32 cellular contexts compared by ENCODE assay signal in genomic region chr11:57556041-57556440, GRCh38. TPM values are rescaled to one million over a fixed set of nuclear protein-coding genes. Genes with fewer than 3 reads are reported as not detected.
"Had no signal": no experiment of that assay in that cellular context is flagged by ENCODE, and none has a peak within 500 bp of the region (broad histone marks: within the 10 kb centered on the region; RNA-seq: fewer than 3 reads in every experiment).

No MANE protein-coding gene starts in this region.

- H3K4me3 ChIP-seq: breast epithelium, esophagus squamous epithelium, gastrocnemius medialis, hepatocyte, skin epidermis, suprapubic skin, tibial artery had no signal

- H2AFZ ChIP-seq: hepatocyte had no signal

- H3K9me3 ChIP-seq: breast epithelium, esophagus squamous epithelium, gastrocnemius medialis, neutrophil, suprapubic skin, tibial artery had no signal

- H3K4me3 Mint-ChIP-seq: activated B cell treated with CpG ODN at 0.5 μM for 24 hours; activated T-cell treated with anti-CD3 and anti-CD28 coated beads, Interleukin-2, amount 50 U/mL, for 72 hours; central memory CD8-positive, alpha-beta T cell; dendritic cell treated with granulocyte-macrophage colony-stimulating factor and Interleukin-4, amounts not matched to agents 40 ng/mL and 50 ng/mL, for 4 days; endodermal cell; nephron; T-helper 17 cell had no signal

- H3K79me2 ChIP-seq: hepatocyte had no signal

- H3K4me1 Mint-ChIP-seq: activated B cell treated with CpG ODN at 0.5 μM for 24 hours, nephron had no signal

- H3K27ac Mint-ChIP-seq: activated B cell treated with CpG ODN at 0.5 μM for 24 hours; activated T-cell treated with anti-CD3 and anti-CD28 coated beads, Interleukin-2, amount 50 U/mL, for 72 hours; dendritic cell treated with granulocyte-macrophage colony-stimulating factor and Interleukin-4, amounts not matched to agents 40 ng/mL and 50 ng/mL, for 4 days; endodermal cell; nephron; progenitor cell of endocrine pancreas had no signal

- H3K9me3 Mint-ChIP-seq: activated B cell treated with CpG ODN at 0.5 μM for 24 hours; activated naive CD4-positive, alpha-beta T cell treated with anti-CD3 and anti-CD28 coated beads, Interleukin-2, amount 50 U/mL, for 72 hours; activated T-cell treated with anti-CD3 and anti-CD28 coated beads, Interleukin-2, amount 50 U/mL, for 72 hours; central memory CD8-positive, alpha-beta T cell; dendritic cell treated with granulocyte-macrophage colony-stimulating factor and Interleukin-4, amounts not matched to agents 40 ng/mL and 50 ng/mL, for 4 days; endodermal cell; nephron had no signal

- H3K27me3 ChIP-seq: breast epithelium, esophagus squamous epithelium, gastrocnemius medialis, hepatocyte, neutrophil, suprapubic skin, tibial artery had no signal

- H3K4me1 ChIP-seq: breast epithelium, gastrocnemius medialis, suprapubic skin, tibial artery had no signal

- H3K4me2 ChIP-seq: hepatocyte had no signal

- H3K27ac ChIP-seq: breast epithelium, esophagus squamous epithelium, gastrocnemius medialis, hepatocyte, neutrophil, skin epidermis, suprapubic skin, tibial artery had no signal

- DNase-seq: activated B cell treated with CpG ODN at 0.5 μM for 24 hours; activated CD4-positive, alpha-beta T cell treated with anti-CD3 and anti-CD28 coated beads, Interleukin-2, amount 50 U/mL, for 1 hour; activated naive CD4-positive, alpha-beta T cell; activated T-cell treated with anti-CD3 and anti-CD28 coated beads for 4 hours; activated T-cell treated with anti-CD3 and anti-CD28 coated beads, Interleukin-2, amount 50 U/mL, for 72 hours; endodermal cell; esophagus squamous epithelium; gastrocnemius medialis; glutamatergic neuron; islet precursor cell; mammary epithelial cell; stimulated activated CD4-positive, alpha-beta T cell treated with anti-CD3 and anti-CD28 coated beads, Interleukin-12 subunit alpha, Interleukin-12 subunit beta, amount 100 ng/mL, for 4 hours; stimulated activated CD4-positive, alpha-beta T cell treated with anti-CD3 and anti-CD28 coated beads, Interleukin-4, amount 100 ng/mL, for 1 hour; T-helper 17 cell; T1000; tibial artery had no signal

- H3K27me3 Mint-ChIP-seq: activated B cell treated with CpG ODN at 0.5 μM for 24 hours; central memory CD8-positive, alpha-beta T cell; dendritic cell treated with granulocyte-macrophage colony-stimulating factor and Interleukin-4, amounts not matched to agents 40 ng/mL and 50 ng/mL, for 4 days; progenitor cell of endocrine pancreas; T-helper 17 cell had no signal

RNA-seq across cellular contexts. Expression of gene SMTNL1, which starts 18.6 kb away (rescaled TPM):
- total RNA-seq: activated B cell treated with CpG ODN at 0.5 μM for 24 hours; activated naive CD4-positive, alpha-beta T cell treated with anti-CD3 and anti-CD28 coated beads, Interleukin-2, amount 50 U/mL, for 72 hours; activated T-cell treated with anti-CD3 and anti-CD28 coated beads, Interleukin-2, amount 50 U/mL, for 72 hours; breast epithelium; esophagus squamous epithelium; hepatocyte; liver; mammary epithelial cell; mucosa of gallbladder; osteocyte; progenitor cell of endocrine pancreas; renal cortical epithelial cell; sciatic nerve; suprapubic skin; T-helper 17 cell; ureter had no signal
- polyA plus RNA-seq: hepatocyte, liver, mammary epithelial cell had no signal

RNA-seq across cellular contexts. Expression of gene SERPING1, which starts 41.4 kb away (rescaled TPM):
- total RNA-seq: activated B cell treated with CpG ODN at 0.5 μM for 24 hours; activated T-cell treated with anti-CD3 and anti-CD28 coated beads, Interleukin-2, amount 50 U/mL, for 72 hours had no signal
